8 cellular contexts compared by ENCODE assay signal in the genomic region with DNA sequence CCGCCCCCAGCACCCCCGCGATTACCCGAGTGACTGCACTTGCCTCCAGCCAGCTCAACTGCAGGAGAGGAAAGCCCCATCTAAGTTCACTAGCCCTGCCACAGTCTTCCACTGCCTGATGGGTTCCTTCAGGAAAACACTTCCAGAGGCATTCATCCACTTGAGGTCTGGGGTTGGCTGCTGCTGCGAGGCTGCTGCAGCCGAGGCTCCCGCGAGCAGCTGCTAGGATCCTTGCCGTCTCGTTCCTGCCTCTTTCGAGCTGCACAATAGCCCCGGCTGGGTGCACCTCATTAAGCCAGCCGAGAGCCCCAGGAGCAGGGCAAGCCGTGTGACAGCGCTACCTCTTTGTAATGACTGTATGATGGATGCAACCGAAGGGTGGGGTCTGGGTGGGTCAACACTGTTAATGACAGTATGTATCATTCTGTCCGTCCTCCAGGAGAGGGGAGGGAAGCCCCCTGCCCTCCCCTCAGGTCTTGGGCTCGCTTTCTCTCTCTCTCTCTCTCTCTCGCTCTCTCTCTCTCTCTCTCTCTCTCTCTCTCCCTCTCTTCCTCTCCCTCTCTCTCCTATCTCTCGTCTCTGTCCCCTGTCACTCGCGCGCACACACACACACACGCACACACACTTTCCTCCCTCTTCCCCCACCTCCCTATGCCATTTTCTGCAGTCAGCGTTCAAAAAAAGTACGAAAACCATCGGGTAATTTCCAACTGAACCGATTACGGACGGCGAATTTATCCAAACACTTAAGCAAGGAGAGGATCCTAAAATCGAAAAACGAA. TPM values are rescaled to one million over a fixed set of nuclear protein-coding genes. Genes with fewer than 3 reads are reported as not detected.
DNase-seq lines count a peak whose midpoint lies in the region; ATAC-seq and TF ChIP-seq lines count a peak whose summit lies in the region.

No MANE protein-coding gene starts in this region.

- peak overlapping the region; percentile 82 for H3K4me2 ChIP-seq in GM23338
- H3K4me2 ChIP-seq in hepatocyte: peak overlapping the region; percentile 94

- DNase-seq in GM23338 (ENCODE audit: low spot score) (peak; percentile 79), NCI-H82 treated with DMSO at 0.1 percent for 48 hours (lab: John Stamatoyannopoulos, UW; ENCODE audit: unreplicated experiment) (peak; percentile 10), hepatocyte (ENCODE audit: low spot score) (peak; percentile 33), retinal pigment epithelial cell (ENCODE audit: low read depth) (no peak), T-cell (no peak), NCI-H510A (lab: John Stamatoyannopoulos, UW) (no peak)

- no peaks in the 10 kb centered on the region for H3K9me3 ChIP-seq in hepatocyte (ENCODE audit: low read depth)

- H3K27ac ChIP-seq in GM23338 (ENCODE audit: low read depth) (no peak overlapping the region), hepatocyte (no peak overlapping the region)

- H3K4me1 Mint-ChIP-seq in GM23338: peaks cover 17% of the 10 kb centered on the region
- H3K4me1 Mint-ChIP-seq in T-cell: peaks cover 0 to 6% (median 3%) of the 10 kb centered on the region in 3 donors

- CTCF ChIA-PET in T-cell (lab: Charles Lee): no interaction called here

- POLR2A ChIA-PET in T-cell (lab: Charles Lee): no interaction called here

- peaks cover 2% of the 10 kb centered on the region; the same call in 1 of the 3 replicates for H3K36me3 Mint-ChIP-seq in GM23338 (ENCODE audit: low read depth)
- no peaks in the 10 kb centered on the region for H3K36me3 Mint-ChIP-seq in T-cell

- H2AFZ ChIP-seq in GM23338: peak overlapping the region; percentile 98
- peak overlapping the region; percentile 57 for H2AFZ ChIP-seq in hepatocyte

- H3K4me1 ChIP-seq in GM23338 (ENCODE audit: insufficient read depth) (peaks cover 17% of the 10 kb centered on the region), hepatocyte (ENCODE audit: insufficient read depth) (peaks cover 7% of the 10 kb centered on the region)

- H3K27me3 ChIP-seq in GM23338 (ENCODE audit: insufficient read depth): peaks cover 21% of the 10 kb centered on the region
- H3K27me3 ChIP-seq in hepatocyte: peaks cover 47% of the 10 kb centered on the region

- peak overlapping the region; percentile 73 for H3K4me3 ChIP-seq in GM23338
- H3K4me3 ChIP-seq in hepatocyte: peak overlapping the region; percentile 43
- peak overlapping the region; percentile 66 for H3K4me3 ChIP-seq in retinal pigment epithelial cell (ENCODE audit: low read length)

- H3K9me3 Mint-ChIP-seq in GM23338: no peaks in the 10 kb centered on the region
- peaks cover 2 to 12% (median 9%) of the 10 kb centered on the region in 3 donors for H3K9me3 Mint-ChIP-seq in T-cell

- H3K9me2 ChIP-seq in GM23338 (ENCODE audit: insufficient read depth) (peaks cover 5% of the 10 kb centered on the region; the same call in 1 of the 2 replicates), hepatocyte (replicated peaks; ENCODE audit: insufficient read depth) (no peaks in the 10 kb centered on the region)

- H3K79me2 ChIP-seq in GM23338 (replicated peaks; ENCODE audit: insufficient read depth): no peaks in the 10 kb centered on the region
- H3K79me2 ChIP-seq in hepatocyte: no peaks in the 10 kb centered on the region

- H3K36me3 ChIP-seq in GM23338 (ENCODE audit: insufficient read depth) (no peaks in the 10 kb centered on the region), hepatocyte (replicated peaks; ENCODE audit: insufficient read depth, low read depth) (no peaks in the 10 kb centered on the region)

- WGBS in hepatocyte (ENCODE audit: low lambda C conversion rate, missing lambda C conversion rate): 2% methylated on average over 22 of the region's 33 CpGs

- ATAC-seq in GM23338 (peak; percentile 82), HG02938 (IDR thresholded peaks at IDR 0.05; ENCODE audit: unreplicated experiment) (no peak), T-cell (replicated peaks in 1 of 4) (no peak), GM19035 (IDR thresholded peaks at IDR 0.05; ENCODE audit: unreplicated experiment) (no peak)

- TF ChIP-seq CTCF in GM23338 (conservative IDR thresholded peaks at IDR 0.05; ENCODE audit: low read depth in 2 of 2) (no peak), hepatocyte (IDR thresholded peaks at IDR 0.05; ENCODE audit: poor library complexity) (no peak), retinal pigment epithelial cell (conservative IDR thresholded peaks at IDR 0.05; ENCODE audit: low read depth, low read length) (no peak)

- H3K27me3 Mint-ChIP-seq in GM23338 (ENCODE audit: insufficient read depth, low read depth, poor library complexity): peaks cover 16% of the 10 kb centered on the region
- peaks cover 14 to 25% of the 10 kb centered on the region in 2 donors for H3K27me3 Mint-ChIP-seq in T-cell

- H3K27ac Mint-ChIP-seq in GM23338 (peak overlapping the region; percentile 54; the same call in 1 of the 2 replicates), T-cell (no peak overlapping the region)

- no peaks in the 10 kb centered on the region for H4K20me1 ChIP-seq in GM23338 (replicated peaks; ENCODE audit: insufficient read depth)
- no peaks in the 10 kb centered on the region for H4K20me1 ChIP-seq in hepatocyte (ENCODE audit: insufficient read depth, poor library complexity, severe bottlenecking)

- 0 out of 2 replicates have a peak, but pooled peaks cover 6% of the 10 kb centered on the region for H3F3A ChIP-seq in GM23338 (replicated peaks; ENCODE audit: low read depth)

- H3K4me3 Mint-ChIP-seq in GM23338: peak overlapping the region; percentile 89
- no peak overlapping the region for H3K4me3 Mint-ChIP-seq in T-cell

TF ChIP-seq in GM23338, 12 proteins besides CTCF, POLR2A, EP300 and RAD21:
- TF ChIP-seq CREB1 (CRISPR knock-in tag; IDR thresholded peaks at IDR 0.05; ENCODE audit: low read depth) (no peak), POLR2AphosphoS5 (IDR thresholded peaks at IDR 0.05; ENCODE audit: low read depth) (no peak), EZH2 (IDR thresholded peaks at IDR 0.05; ENCODE audit: low read depth, unreplicated experiment) (no peak)
- TF ChIP-seq, protein P1, sequence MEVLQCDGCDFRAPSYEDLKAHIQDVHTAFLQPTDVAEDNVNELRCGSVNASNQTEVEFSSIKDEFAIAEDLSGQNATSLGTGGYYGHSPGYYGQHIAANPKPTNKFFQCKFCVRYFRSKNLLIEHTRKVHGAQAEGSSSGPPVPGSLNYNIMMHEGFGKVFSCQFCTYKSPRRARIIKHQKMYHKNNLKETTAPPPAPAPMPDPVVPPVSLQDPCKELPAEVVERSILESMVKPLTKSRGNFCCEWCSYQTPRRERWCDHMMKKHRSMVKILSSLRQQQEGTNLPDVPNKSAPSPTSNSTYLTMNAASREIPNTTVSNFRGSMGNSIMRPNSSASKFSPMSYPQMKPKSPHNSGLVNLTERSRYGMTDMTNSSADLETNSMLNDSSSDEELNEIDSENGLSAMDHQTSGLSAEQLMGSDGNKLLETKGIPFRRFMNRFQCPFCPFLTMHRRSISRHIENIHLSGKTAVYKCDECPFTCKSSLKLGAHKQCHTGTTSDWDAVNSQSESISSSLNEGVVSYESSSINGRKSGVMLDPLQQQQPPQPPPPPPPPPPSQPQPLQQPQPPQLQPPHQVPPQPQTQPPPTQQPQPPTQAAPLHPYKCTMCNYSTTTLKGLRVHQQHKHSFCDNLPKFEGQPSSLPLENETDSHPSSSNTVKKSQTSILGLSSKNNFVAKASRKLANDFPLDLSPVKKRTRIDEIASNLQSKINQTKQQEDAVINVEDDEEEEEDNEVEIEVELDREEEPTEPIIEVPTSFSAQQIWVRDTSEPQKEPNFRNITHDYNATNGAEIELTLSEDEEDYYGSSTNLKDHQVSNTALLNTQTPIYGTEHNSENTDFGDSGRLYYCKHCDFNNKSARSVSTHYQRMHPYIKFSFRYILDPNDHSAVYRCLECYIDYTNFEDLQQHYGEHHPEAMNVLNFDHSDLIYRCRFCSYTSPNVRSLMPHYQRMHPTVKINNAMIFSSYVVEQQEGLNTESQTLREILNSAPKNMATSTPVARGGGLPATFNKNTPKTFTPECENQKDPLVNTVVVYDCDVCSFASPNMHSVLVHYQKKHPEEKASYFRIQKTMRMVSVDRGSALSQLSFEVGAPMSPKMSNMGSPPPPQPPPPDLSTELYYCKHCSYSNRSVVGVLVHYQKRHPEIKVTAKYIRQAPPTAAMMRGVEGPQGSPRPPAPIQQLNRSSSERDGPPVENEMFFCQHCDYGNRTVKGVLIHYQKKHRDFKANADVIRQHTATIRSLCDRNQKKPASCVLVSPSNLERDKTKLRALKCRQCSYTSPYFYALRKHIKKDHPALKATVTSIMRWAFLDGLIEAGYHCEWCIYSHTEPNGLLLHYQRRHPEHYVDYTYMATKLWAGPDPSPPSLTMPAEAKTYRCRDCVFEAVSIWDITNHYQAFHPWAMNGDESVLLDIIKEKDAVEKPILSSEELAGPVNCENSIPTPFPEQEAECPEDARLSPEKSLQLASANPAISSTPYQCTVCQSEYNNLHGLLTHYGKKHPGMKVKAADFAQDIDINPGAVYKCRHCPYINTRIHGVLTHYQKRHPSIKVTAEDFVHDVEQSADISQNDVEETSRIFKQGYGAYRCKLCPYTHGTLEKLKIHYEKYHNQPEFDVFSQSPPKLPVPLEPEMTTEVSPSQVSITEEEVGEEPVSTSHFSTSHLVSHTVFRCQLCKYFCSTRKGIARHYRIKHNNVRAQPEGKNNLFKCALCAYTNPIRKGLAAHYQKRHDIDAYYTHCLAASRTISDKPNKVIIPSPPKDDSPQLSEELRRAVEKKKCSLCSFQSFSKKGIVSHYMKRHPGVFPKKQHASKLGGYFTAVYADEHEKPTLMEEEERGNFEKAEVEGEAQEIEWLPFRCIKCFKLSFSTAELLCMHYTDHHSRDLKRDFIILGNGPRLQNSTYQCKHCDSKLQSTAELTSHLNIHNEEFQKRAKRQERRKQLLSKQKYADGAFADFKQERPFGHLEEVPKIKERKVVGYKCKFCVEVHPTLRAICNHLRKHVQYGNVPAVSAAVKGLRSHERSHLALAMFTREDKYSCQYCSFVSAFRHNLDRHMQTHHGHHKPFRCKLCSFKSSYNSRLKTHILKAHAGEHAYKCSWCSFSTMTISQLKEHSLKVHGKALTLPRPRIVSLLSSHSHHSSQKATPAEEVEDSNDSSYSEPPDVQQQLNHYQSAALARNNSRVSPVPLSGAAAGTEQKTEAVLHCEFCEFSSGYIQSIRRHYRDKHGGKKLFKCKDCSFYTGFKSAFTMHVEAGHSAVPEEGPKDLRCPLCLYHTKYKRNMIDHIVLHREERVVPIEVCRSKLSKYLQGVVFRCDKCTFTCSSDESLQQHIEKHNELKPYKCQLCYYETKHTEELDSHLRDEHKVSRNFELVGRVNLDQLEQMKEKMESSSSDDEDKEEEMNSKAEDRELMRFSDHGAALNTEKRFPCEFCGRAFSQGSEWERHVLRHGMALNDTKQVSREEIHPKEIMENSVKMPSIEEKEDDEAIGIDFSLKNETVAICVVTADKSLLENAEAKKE (CRISPR knock-in tag; IDR thresholded peaks at IDR 0.05): 0 out of 2 replicates have a peak, but pooled peaks have one; percentile 18
TF ChIP-seq in GM23338: peak in this region for 1.

RNA-seq across cellular contexts. Expression of gene ELAVL2, which starts 24.4 kb away (rescaled TPM):
- 39.0 and 42.4 TPM in 2 replicates for total RNA-seq in GM23338 (2014; rRNA removed; shearing (Covaris generic))
- polyA plus RNA-seq in GM23338 (2016; fragmentation: Nextera tagmentation; extraction: Ambion mirVana) (15.3 and 18.6 TPM in 2 replicates), hepatocyte (1.4 TPM in 1 of 2 replicates, not detected in the other)
- total RNA-seq in hepatocyte (0.24 and 0.93 TPM in 2 replicates), T-cell (under 1 TPM in 1 of 5 donors, not detected in 4; 0.79 TPM)

Comparison
In these comparisons a context has a peak if more than half of its experiments do, and no peak if none do; other contexts are left out.
1. DNase-seq: peak in GM23338 (single experiment), NCI-H82 treated with DMSO at 0.1 percent for 48 hours (single experiment) and hepatocyte (single experiment); none in retinal pigment epithelial cell (single experiment), T-cell (0 of 34) and NCI-H510A (single experiment).
2. RNA of gene ELAVL2, which starts 24.4 kb away (total RNA-seq): 39.0 to 42.4 TPM in GM23338; 0.24 to 0.93 TPM in hepatocyte and 0.79 TPM in T-cell; every median in the first group is over 10 times any median in the second.
3. Peak in every context shown above with its lines, with median percentiles within 50 percentile points of each other: H3K4me3 ChIP-seq.